In the genomic region with DNA sequence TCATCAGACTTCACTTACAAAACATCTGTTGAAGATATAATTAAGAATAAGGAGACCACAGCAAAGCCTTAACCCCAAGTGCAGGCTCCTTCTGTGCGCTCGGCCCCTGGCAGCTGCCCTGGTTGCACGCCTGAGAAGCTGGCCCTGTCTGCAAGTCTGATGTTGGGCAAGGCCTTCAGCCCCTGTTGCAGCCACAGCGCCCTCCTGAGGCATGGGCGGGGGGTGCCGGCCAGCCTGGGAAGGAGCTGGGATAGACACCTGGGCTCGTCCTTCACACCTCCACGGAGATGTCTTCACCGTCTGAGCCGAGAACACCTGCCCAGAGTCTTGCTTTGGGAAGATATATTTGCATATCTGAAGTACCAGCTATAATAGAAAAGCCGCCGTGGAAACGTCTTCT, we compare ENCODE assay signal across 1 cellular context.
TF ChIP-seq lines count a peak whose summit lies in the region.

No MANE protein-coding gene starts in this region.

TF ChIP-seq in HCT116, 20 proteins besides CTCF, POLR2A, EP300 and RAD21 (continued from another document):
- TF ChIP-seq SP1 (IDR thresholded peaks at IDR 0.05; ENCODE audit: low read depth) (no peak), JUND (IDR thresholded peaks at IDR 0.05) (no peak), ZFX (IDR thresholded peaks at IDR 0.05) (no peak), EGR1 (IDR thresholded peaks at IDR 0.05; ENCODE audit: low read depth) (no peak), POLR2AphosphoS5 (IDR thresholded peaks at IDR 0.05; ENCODE audit: low read depth, low read length) (no peak)
